In genomic region chr6:68364276-68364785, GRCh38 we compare ENCODE assay signal across 31 cellular contexts.
"Had no signal": no experiment of that assay in that cellular context is flagged by ENCODE, and none has a peak within 500 bp of the region (broad histone marks: within the 10 kb centered on the region; RNA-seq: fewer than 3 reads in every experiment).

No MANE protein-coding gene starts in this region.

- H3K27ac ChIP-seq: brain microvascular endothelial cell, PC-9, SK-N-MC, VCaP had no signal

- H3K36me3 ChIP-seq: brain microvascular endothelial cell had no signal

- H3K27me3 ChIP-seq: brain microvascular endothelial cell had no signal

- ATAC-seq: activated T-cell treated with anti-CD3 and anti-CD28 coated beads, Interleukin-2, amount 50 U/mL, for 72 hours; activated T-helper 17 cell treated with anti-CD3 and anti-CD28 coated beads, Interleukin-2, amount 50 U/mL, for 72 hours; K562 had no signal

- H3K4me3 ChIP-seq: K562, PC-9, SK-N-MC had no signal

- FAIRE-seq: K562, RCC 7860 had no signal

- DNase-seq: activated B cell treated with CpG ODN at 0.5 μM for 24 hours; activated CD4-positive, alpha-beta memory T cell treated with anti-CD3 and anti-CD28 coated beads for 36 hours; activated CD4-positive, alpha-beta T cell treated with anti-CD3 and anti-CD28 coated beads for 4 hours; activated CD4-positive, alpha-beta T cell treated with anti-CD3 and anti-CD28 coated beads, Interleukin-2, amount 50 U/mL, for 1 hour; activated CD4-positive, CD25-positive, alpha-beta regulatory T cell treated with anti-CD3 and anti-CD28 coated beads, Interleukin-2, amount 50 U/mL, for 72 hours; activated effector memory CD4-positive, alpha-beta T cell treated with anti-CD3 and anti-CD28 coated beads, Interleukin-2, amount 50 U/mL, for 16 hours; activated naive CD4-positive, alpha-beta T cell; activated naive CD4-positive, alpha-beta T cell treated with anti-CD3 and anti-CD28 coated beads, Interleukin-2, amount 50 U/mL, for 16 hours; activated naive CD8-positive, alpha-beta T cell treated with anti-CD3 and anti-CD28 coated beads for 36 hours; activated T-cell treated with anti-CD3 and anti-CD28 coated beads, Interleukin-2, amount 50 U/mL, for 1 hour; activated T-cell treated with anti-CD3 and anti-CD28 coated beads, Interleukin-2, amount 50 U/mL, for 72 hours; amniotic stem cell; aorta; brain microvascular endothelial cell; central memory CD4-positive, alpha-beta T cell; NCI-H1105; NCI-H1417 treated with DMSO at 0.1 percent for 48 hours; NCI-H187 treated with DMSO at 0.1 percent for 48 hours; NCI-H2081; NCI-H226; NCI-H446 treated with DMSO at 0.1 percent for 48 hours; NCI-H524; NCI-H69; NCI-H82; PC-9; Right ventricle myocardium superior had no signal
